ENCODE assay signal across 8 cellular contexts in genomic region chr4:71732706-71733105, GRCh38. TPM values are rescaled to one million over a fixed set of nuclear protein-coding genes. Genes with fewer than 3 reads are reported as not detected.
A peak's percentile ranks its signal among the peaks of the same experiment; 100 is the strongest.
DNase-seq lines count a peak whose midpoint lies in the region; ATAC-seq, FAIRE-seq and TF ChIP-seq lines count a peak whose summit lies in the region.

No MANE protein-coding gene starts in this region.

- peaks cover 7% of the 10 kb centered on the region for H3K27me3 Mint-ChIP-seq in chondrocyte (ENCODE audit: low read depth)
- no peaks in the 10 kb centered on the region for H3K27me3 Mint-ChIP-seq in neural crest cell (ENCODE audit: low read depth)

- H3K36me3 Mint-ChIP-seq in chondrocyte (ENCODE audit: low read depth), result no peaks in the 10 kb centered on the region
- H3K36me3 Mint-ChIP-seq in neural crest cell (ENCODE audit: low read depth), result peaks cover 3% of the 10 kb centered on the region

- no peak overlapping the region for H3K4me3 ChIP-seq in NB4 (ENCODE audit: low read depth, low read length)

- DNase-seq in NB4 (ENCODE audit: low read depth) (peak; percentile 20), chondrocyte (ENCODE audit: low spot score) (no peak), neural crest cell (ENCODE audit: low read depth, low spot score) (no peak), substantia nigra (lab: John Stamatoyannopoulos, UW) (no peak), T-helper 1 cell (no peak), NOMO-1 (lab: John Stamatoyannopoulos, UW; ENCODE audit: unreplicated experiment in 2 of 2) (no peak)

- no peak for ATAC-seq in HG03139 (IDR thresholded peaks at IDR 0.05; ENCODE audit: unreplicated experiment)

- no peak for TF ChIP-seq POLR2A in NB4 (IDR thresholded peaks at IDR 0.05; ENCODE audit: extremely low read depth, insufficient read length)

- peak; percentile 87 for FAIRE-seq in G401.6 (lab: Jason Lieb, UNC)

- H3K27ac ChIP-seq in substantia nigra (ENCODE audit: low read depth, low read length, poor library complexity, severe bottlenecking), result no peak overlapping the region

- H3K27ac Mint-ChIP-seq in chondrocyte (ENCODE audit: unreplicated experiment), result no peak overlapping the region
- no peak overlapping the region for H3K27ac Mint-ChIP-seq in neural crest cell (ENCODE audit: unreplicated experiment)

- no peaks in the 10 kb centered on the region for H3K4me1 Mint-ChIP-seq in chondrocyte (ENCODE audit: low read depth)
- H3K4me1 Mint-ChIP-seq in neural crest cell, result no peaks in the 10 kb centered on the region

- H3K4me3 Mint-ChIP-seq in chondrocyte (ENCODE audit: unreplicated experiment), result no peak overlapping the region
- no peak overlapping the region for H3K4me3 Mint-ChIP-seq in neural crest cell

- TF ChIP-seq CTCF in NB4 (IDR thresholded peaks at IDR 0.05; ENCODE audit: low read depth, low read length), result no peak
- peak; percentile 83 for TF ChIP-seq CTCF in chondrocyte (IDR thresholded peaks at IDR 0.05)
- TF ChIP-seq CTCF in neural crest cell (conservative IDR thresholded peaks at IDR 0.05), result peak; percentile 78

- H3K9me3 Mint-ChIP-seq in chondrocyte (ENCODE audit: low read depth) (peaks cover 7% of the 10 kb centered on the region), neural crest cell (peaks cover 16% of the 10 kb centered on the region)

RNA-seq across cellular contexts. Expression of gene GC, which starts 51.2 kb away (rescaled TPM):
- total RNA-seq in chondrocyte (not detected in 3 replicates), neural crest cell (not detected in 2 replicates)
